11 cellular contexts compared by ENCODE assay signal in genomic region chr2:20579866-20580265, GRCh38.
DNase-seq lines count a peak whose midpoint lies in the region; ATAC-seq, FAIRE-seq and TF ChIP-seq lines count a peak whose summit lies in the region.
"Had no signal": no experiment of that assay in that cellular context is flagged by ENCODE, and none has a peak within 500 bp of the region (broad histone marks: within the 10 kb centered on the region; RNA-seq: fewer than 3 reads in every experiment).

No MANE protein-coding gene starts in this region.

- H3K14ac ChIP-seq in H1 (ENCODE audit: insufficient read length): no peak overlapping the region

- intact Hi-C loops in Right ventricle myocardium superior (cut with DNase I): loop anchor here (10.0 kb wide), 1 partner anchor 55 kb away; no protein-coding TSS in a partner anchor
- intact Hi-C loops in left ventricle myocardium superior (cut with micrococcal nuclease): no loop called here

- no peaks in the 10 kb centered on the region for H3K79me2 ChIP-seq in H1 (ENCODE audit: control insufficient read depth in 1 of 2, insufficient read depth in 2 of 2, low read length in 2 of 2)

- no peak overlapping the region for H3K27ac ChIP-seq in H1 (ENCODE audit: low read depth, low read length)
- H3K27ac ChIP-seq: C4-2B had no signal

- no peaks in the 10 kb centered on the region for H3K36me3 ChIP-seq in H1 (ENCODE audit: control insufficient read depth in 2 of 4, insufficient read depth in 4 of 4, low read length in 3 of 4)

- POLR2A ChIA-PET in H1 (lab: Charles Lee; ENCODE audit: partially characterized antibody): interaction anchor here (0.8 to 1.4 kb wide), 3 partner anchors 10 to 132 kb away, joined by 3 to 7 read pairs (median 3); partner anchors contain the start of gene RHOB

- H3K4me3 ChIP-seq in H1 (ENCODE audit: extremely low read depth in 1 of 4, insufficient read depth in 2 of 4, low read depth in 3 of 4, low read length in 4 of 4): no peak overlapping the region

- H2AFZ ChIP-seq in H1 (ENCODE audit: low read length): no peak overlapping the region

- peaks cover 5 to 6% of the 10 kb centered on the region in 2 experiments; a peak in 2 of 4 replicates for H3K9me3 ChIP-seq in H1 (ENCODE audit: insufficient read depth in 2 of 2, low read depth in 1 of 2, low read length in 1 of 2)

- H4K8ac ChIP-seq in H1 (ENCODE audit: extremely low read depth, insufficient read depth, low read length): no peak overlapping the region; the same call in 1 of the 2 replicates

- H2AK5ac ChIP-seq in H1 (ENCODE audit: low read depth, low read length): 0 out of 2 replicates have a peak overlapping the region, but pooled peaks have one; percentile 65

- H4K5ac ChIP-seq in H1 (ENCODE audit: insufficient read length, low read depth, low read length): no peak overlapping the region

- TF ChIP-seq CTCF in H1 (IDR thresholded peaks at IDR 0.05; ENCODE audit: control extremely low read depth in 1 of 3, insufficient read depth in 1 of 3, low read depth in 1 of 3, low read length in 3 of 3) (no peak), nephron (IDR thresholded peaks at IDR 0.05; ENCODE audit: unreplicated experiment in 3 of 3) (no peak)

- H3K4me3 Mint-ChIP-seq in nephron: no peak overlapping the region

- H3K27me3 ChIP-seq in H1 (replicated peaks in 1 of 4; ENCODE audit: control insufficient read depth in 3 of 4, extremely low read depth in 1 of 4, insufficient read depth in 3 of 4, low read length in 3 of 4): no peaks in the 10 kb centered on the region; a peak in 1 of 7 replicates

- peaks cover 3% of the 10 kb centered on the region; the same call in 1 of the 2 replicates for H3K23me2 ChIP-seq in H1 (ENCODE audit: low read depth, low read length)

- CTCF ChIA-PET in H1 (lab: Charles Lee; ENCODE audit: partially characterized antibody): interaction anchor here (0.9 to 4.4 kb wide), 8 partner anchors 9 to 95 kb away, joined by 3 to 21 read pairs (median 4); no protein-coding TSS in a partner anchor

- H3K36me3 Mint-ChIP-seq in nephron (ENCODE audit: low read depth): no peaks in the 10 kb centered on the region

- no peak overlapping the region for H3K4ac ChIP-seq in H1 (replicated peaks; ENCODE audit: insufficient read length, low read depth, low read length)

- no peak for TF ChIP-seq RAD21 in H1 (IDR thresholded peaks at IDR 0.05 in 1 of 2, conservative IDR thresholded peaks at IDR 0.05 in 1 of 2; ENCODE audit: low read depth in 2 of 2, low read length in 2 of 2)

- H3K4me2 ChIP-seq in H1 (ENCODE audit: insufficient read depth in 1 of 2, low read depth in 2 of 2, low read length in 2 of 2): no peak overlapping the region

- DNase-seq in Right ventricle myocardium superior: peak; percentile 60
- DNase-seq in left ventricle myocardium superior: no peak
- no peak for DNase-seq in H1 (ENCODE audit: low read depth in 1 of 2, low spot score in 2 of 2)
- no peak for DNase-seq in stimulated activated CD4-positive, alpha-beta T cell treated with anti-CD3 and anti-CD28 coated beads, Interleukin-2, amount 100 ng/mL, for 48 hours
- DNase-seq: activated CD4-positive, alpha-beta T cell treated with anti-CD3 and anti-CD28 coated beads for 1 hour; NCI-H510A had no signal

- H2BK5ac ChIP-seq in H1 (ENCODE audit: low read depth, low read length): peak overlapping the region; percentile 27; the same call in 1 of the 2 replicates

- no peaks in the 10 kb centered on the region for H4K20me1 ChIP-seq in H1 (replicated peaks in 1 of 2; ENCODE audit: control insufficient read depth in 1 of 2, insufficient read depth in 2 of 2, low read length in 2 of 2)

- FAIRE-seq in H1 (lab: Jason Lieb, UNC): no peak

- no peak overlapping the region for H3K23ac ChIP-seq in H1 (ENCODE audit: insufficient read length)

- H3K79me1 ChIP-seq in H1 (ENCODE audit: low read depth, low read length): no peaks in the 10 kb centered on the region

- ATAC-seq in Right ventricle myocardium superior (ENCODE audit: poor library complexity): no peak
- no peak for ATAC-seq in left ventricle myocardium superior
- no peak for ATAC-seq in HG02973 (IDR thresholded peaks at IDR 0.05; ENCODE audit: unreplicated experiment)
- no peak for ATAC-seq in HG02759 (IDR thresholded peaks at IDR 0.05; ENCODE audit: unreplicated experiment)
- no peak for ATAC-seq in GM19452 (IDR thresholded peaks at IDR 0.05; ENCODE audit: unreplicated experiment)

- H2BK120ac ChIP-seq in H1 (replicated peaks; ENCODE audit: low read depth, low read length): no peak overlapping the region

- H3K9ac ChIP-seq in H1 (replicated peaks in 1 of 4; ENCODE audit: extremely low read depth in 1 of 4, low read depth in 3 of 4, low read length in 3 of 4): no peak overlapping the region

- no peak overlapping the region for H3K18ac ChIP-seq in H1 (ENCODE audit: extremely low read depth, low read length)

- H4K91ac ChIP-seq in H1 (replicated peaks; ENCODE audit: insufficient read length, low read length): no peak overlapping the region

- TF ChIP-seq POLR2A in H1 (IDR thresholded peaks at IDR 0.05; ENCODE audit: control extremely low read depth in 1 of 2, low read depth in 2 of 2, low read length in 2 of 2): no peak

- TF ChIP-seq EP300 in H1 (IDR thresholded peaks at IDR 0.05; ENCODE audit: borderline replicate concordance in 1 of 2, low read depth in 2 of 2, low read length in 2 of 2): no peak

- peak overlapping the region; percentile 24 to 76 (median 60) for H3K27ac Mint-ChIP-seq in nephron

- no peak overlapping the region; the same call in 1 of the 2 replicates for H2BK12ac ChIP-seq in H1 (ENCODE audit: low read depth, low read length)

- no peaks in the 10 kb centered on the region for H3K9me3 Mint-ChIP-seq in nephron

- H2BK15ac ChIP-seq in H1 (ENCODE audit: low read length): no peak overlapping the region

- 91% methylated on average over 1 of the region's 1 CpG; no CpG with 5 or more reads in 1 of the 2 experiments for WGBS in H1 (ENCODE audit: extremely low coverage in 1 of 2, insufficient coverage in 1 of 2, insufficient read length in 1 of 2, insufficient replicate concordance in 2 of 2, low coverage in 1 of 2, low lambda C conversion rate in 2 of 2, missing lambda C conversion rate in 1 of 2), 2 experiments

- peaks cover 54% of the 10 kb centered on the region for H3K4me1 Mint-ChIP-seq in nephron

- no peaks in the 10 kb centered on the region for H3K27me3 Mint-ChIP-seq in nephron (ENCODE audit: low read depth)

- H2BK20ac ChIP-seq in H1 (ENCODE audit: low read length): 0 out of 2 replicates have a peak overlapping the region, but pooled peaks have one; percentile 66

- no peak overlapping the region for H3K56ac ChIP-seq in H1 (replicated peaks; ENCODE audit: insufficient read length, low read depth, low read length)

- H3K4me1 ChIP-seq in H1 (replicated peaks in 1 of 4; ENCODE audit: control insufficient read depth in 3 of 4, insufficient read depth in 4 of 4, low read length in 3 of 4): peaks cover 3 to 10% (median 8%) of the 10 kb centered on the region in 4 experiments

TF ChIP-seq in H1, 55 proteins besides CTCF, POLR2A, EP300 and RAD21:
- TF ChIP-seq CBX5 (IDR thresholded peaks at IDR 0.05; ENCODE audit: low read depth, low read length) (no peak), BCL11A (IDR thresholded peaks at IDR 0.05; ENCODE audit: low read depth in 2 of 2, low read length in 2 of 2) (no peak), TEAD4 (IDR thresholded peaks at IDR 0.05; ENCODE audit: low read depth, low read length) (no peak)
